ENCODE assay signal across 9 cellular contexts in genomic region chr10:70233939-70234300, GRCh38. TPM values are rescaled to one million over a fixed set of nuclear protein-coding genes. Genes with fewer than 3 reads are reported as not detected.
DNase-seq lines count a peak whose midpoint lies in the region; ATAC-seq, FAIRE-seq and TF ChIP-seq lines count a peak whose summit lies in the region.
"Had no signal": no experiment of that assay in that cellular context is flagged by ENCODE, and none has a peak within 500 bp of the region (broad histone marks: within the 10 kb centered on the region; RNA-seq: fewer than 3 reads in every experiment).

No MANE protein-coding gene starts in this region.

- H3K36me3 ChIP-seq in keratinocyte (ENCODE audit: control insufficient read depth in 2 of 2, extremely low read depth in 1 of 2, insufficient read depth in 2 of 2, low read length in 2 of 2): peaks cover 0 to 4% of the 10 kb centered on the region in 2 experiments

- no peak for FAIRE-seq in keratinocyte (lab: Jason Lieb, UNC)

- H3K27me3 Mint-ChIP-seq in activated CD4-positive, alpha-beta T cell treated with anti-CD3 and anti-CD28 coated beads, Interleukin-2, amount 10 ng/mL, durations not matched to agents 7 days and 5 days: no peaks in the 10 kb centered on the region

- H3K4me1 Mint-ChIP-seq in activated CD4-positive, alpha-beta T cell treated with anti-CD3 and anti-CD28 coated beads, Interleukin-2, amount 10 ng/mL, durations not matched to agents 7 days and 5 days: peaks cover 40% of the 10 kb centered on the region

- peaks cover 7% of the 10 kb centered on the region for H3K4me1 ChIP-seq in keratinocyte (ENCODE audit: control insufficient read depth, extremely low read depth, insufficient read depth, low read length)

- dilution Hi-C loops in keratinocyte (cut with MboI; ENCODE audit: extremely low pct_ligation_motif_present, low sequenced_read_pairs): no loop called here

- H3K9ac ChIP-seq in keratinocyte (ENCODE audit: control insufficient read depth, extremely low read depth, insufficient read depth, low read length): peak overlapping the region; percentile 93

- H4K20me1 ChIP-seq in keratinocyte (ENCODE audit: control insufficient read depth, extremely low read depth, insufficient read depth, low read length): peaks cover 4% of the 10 kb centered on the region

- no peak for DNase-seq in activated CD4-positive, alpha-beta T cell treated with anti-CD3 and anti-CD28 coated beads, Interleukin-2, amount 10 ng/mL, durations not matched to agents 7 days and 5 days
- no peak for DNase-seq in activated CD4-positive, alpha-beta T cell treated with anti-CD3 and anti-CD28 coated beads for 1 hour
- no peak for DNase-seq in activated naive CD4-positive, alpha-beta T cell treated with anti-CD3 and anti-CD28 coated beads, Interleukin-2, amount 50 U/mL, for 72 hours (ENCODE audit: low spot score in 2 of 2)
- no peak for DNase-seq in keratinocyte (ENCODE audit: low read depth, low spot score)
- DNase-seq in stimulated activated CD4-positive, alpha-beta T cell treated with anti-CD3 and anti-CD28 coated beads, Interleukin-12 subunit alpha, Interleukin-12 subunit beta, amount 100 ng/mL, for 4 hours: no peak
- DNase-seq in SW 1271 (lab: John Stamatoyannopoulos, UW): no peak

- no peaks in the 10 kb centered on the region for H3K9me1 ChIP-seq in keratinocyte (ENCODE audit: control insufficient read depth, extremely low read depth, insufficient read depth, low read length)

- peak overlapping the region; percentile 89 for H3K27ac Mint-ChIP-seq in activated CD4-positive, alpha-beta T cell treated with anti-CD3 and anti-CD28 coated beads, Interleukin-2, amount 10 ng/mL, durations not matched to agents 7 days and 5 days
- H3K27ac Mint-ChIP-seq in activated naive CD4-positive, alpha-beta T cell treated with anti-CD3 and anti-CD28 coated beads, Interleukin-2, amount 50 U/mL, for 72 hours: peak overlapping the region; percentile 91 to 94

- peak overlapping the region; percentile 91 for H3K4me2 ChIP-seq in keratinocyte (ENCODE audit: control insufficient read depth, extremely low read depth, insufficient read depth, low read depth, low read length)

- CTCF ChIA-PET in activated CD4-positive, alpha-beta T cell treated with anti-CD3 and anti-CD28 coated beads, Interleukin-2, amount 10 ng/mL, durations not matched to agents 7 days and 5 days (lab: Charles Lee): interaction anchor here (0.9 to 3.1 kb wide), 5 partner anchors 12 to 130 kb away, joined by 3 to 23 read pairs (median 7); no protein-coding TSS in a partner anchor

- H2AFZ ChIP-seq in keratinocyte (ENCODE audit: control insufficient read depth, low read length): peak overlapping the region; percentile 99

- TF ChIP-seq CTCF in keratinocyte (optimal IDR thresholded peaks at IDR 0.05 in 1 of 3, IDR thresholded peaks at IDR 0.05 in 1 of 3, conservative IDR thresholded peaks at IDR 0.05 in 1 of 3; ENCODE audit: extremely low read depth in 1 of 3, insufficient read depth in 2 of 3, low read length in 3 of 3): no peak

- H3K36me3 Mint-ChIP-seq in activated CD4-positive, alpha-beta T cell treated with anti-CD3 and anti-CD28 coated beads, Interleukin-2, amount 10 ng/mL, durations not matched to agents 7 days and 5 days (ENCODE audit: low read depth): peaks cover 11% of the 10 kb centered on the region
- H3K36me3 Mint-ChIP-seq in activated naive CD4-positive, alpha-beta T cell treated with anti-CD3 and anti-CD28 coated beads, Interleukin-2, amount 50 U/mL, for 72 hours: peaks cover 11 to 23% of the 10 kb centered on the region in 2 donors

- peak overlapping the region; percentile 85 to 97 (median 86) for H3K4me3 ChIP-seq in keratinocyte (ENCODE audit: control insufficient read depth in 2 of 3, extremely low read depth in 1 of 3, insufficient read depth in 2 of 3, low read depth in 1 of 3, low read length in 3 of 3)

- peak overlapping the region; percentile 89 for H3K27ac ChIP-seq in keratinocyte (ENCODE audit: control insufficient read depth, insufficient read depth, low read length)
- peak overlapping the region; percentile 72 for H3K27ac ChIP-seq in temporal lobe (ENCODE audit: low read depth, low read length)

- H3K4me3 Mint-ChIP-seq in activated CD4-positive, alpha-beta T cell treated with anti-CD3 and anti-CD28 coated beads, Interleukin-2, amount 10 ng/mL, durations not matched to agents 7 days and 5 days: peak overlapping the region; percentile 75

- no peaks in the 10 kb centered on the region for H3K27me3 ChIP-seq in keratinocyte (ENCODE audit: control insufficient read depth, extremely low read depth, insufficient read depth, low read length)

- H3K9me3 ChIP-seq in keratinocyte (ENCODE audit: control insufficient read depth, low read depth, low read length): no peaks in the 10 kb centered on the region

- POLR2A ChIA-PET in activated CD4-positive, alpha-beta T cell treated with anti-CD3 and anti-CD28 coated beads, Interleukin-2, amount 10 ng/mL, durations not matched to agents 7 days and 5 days (lab: Charles Lee): interaction anchor here (0.6 kb wide), 1 partner anchor 130 kb away, joined by 3 read pairs; no protein-coding TSS in a partner anchor

- ATAC-seq in activated naive CD4-positive, alpha-beta T cell treated with anti-CD3 and anti-CD28 coated beads, Interleukin-2, amount 50 U/mL, for 72 hours: no peak
- no peak for ATAC-seq in GM18907 (IDR thresholded peaks at IDR 0.05; ENCODE audit: unreplicated experiment)

- peaks cover 41% of the 10 kb centered on the region for H3K79me2 ChIP-seq in keratinocyte (ENCODE audit: control insufficient read depth, insufficient read depth, low read length)

- no peaks in the 10 kb centered on the region for H3K9me3 Mint-ChIP-seq in activated CD4-positive, alpha-beta T cell treated with anti-CD3 and anti-CD28 coated beads, Interleukin-2, amount 10 ng/mL, durations not matched to agents 7 days and 5 days
- H3K9me3 Mint-ChIP-seq in activated naive CD4-positive, alpha-beta T cell treated with anti-CD3 and anti-CD28 coated beads, Interleukin-2, amount 50 U/mL, for 72 hours: no peaks in the 10 kb centered on the region

RNA-seq across cellular contexts. Expression of gene PPA1, which starts 0.7 kb away (rescaled TPM):
- total RNA-seq in activated CD4-positive, alpha-beta T cell treated with anti-CD3 and anti-CD28 coated beads, Interleukin-2, amount 10 ng/mL, durations not matched to agents 7 days and 5 days: 100 to 1,000 TPM; 124 to 132 TPM
- 100 to 1,000 TPM; 233 to 258 TPM for total RNA-seq in activated naive CD4-positive, alpha-beta T cell treated with anti-CD3 and anti-CD28 coated beads, Interleukin-2, amount 50 U/mL, for 72 hours
- polyA plus RNA-seq in keratinocyte: 201 to 324 TPM (median 203 TPM) in 3 replicates
- polyA plus RNA-seq in keratinocyte (2011; ENCODE audit: low read depth): 92.1 TPM
- 200 and 321 TPM in 2 replicates for polyA plus RNA-seq in keratinocyte (2011; cell fraction: cytosol; rRNA removed)
- 110 and 188 TPM in 2 replicates for polyA plus RNA-seq in keratinocyte (2011; cell fraction: nucleus; rRNA removed)
- 181 and 204 TPM in 2 replicates for polyA plus RNA-seq in keratinocyte (2012; ENCODE audit: low replicate concordance)
- 24.9 to 201 TPM (median 79.6 TPM) in 3 replicates for polyA minus RNA-seq in keratinocyte
- polyA minus RNA-seq in keratinocyte (2011; cell fraction: cytosol; rRNA and poly(A)+ RNA removed): 138 TPM
- polyA minus RNA-seq in keratinocyte (2011; cell fraction: nucleus; rRNA and poly(A)+ RNA removed): 30.4 and 56.4 TPM in 2 replicates
- total RNA-seq in temporal lobe: 213 TPM

RNA-seq across cellular contexts. Expression of gene NPFFR1, which starts 49.9 kb away (rescaled TPM):
- not detected for total RNA-seq in activated CD4-positive, alpha-beta T cell treated with anti-CD3 and anti-CD28 coated beads, Interleukin-2, amount 10 ng/mL, durations not matched to agents 7 days and 5 days
- not detected for total RNA-seq in activated naive CD4-positive, alpha-beta T cell treated with anti-CD3 and anti-CD28 coated beads, Interleukin-2, amount 50 U/mL, for 72 hours
- polyA plus RNA-seq in keratinocyte: not detected in 3 replicates
- polyA plus RNA-seq in keratinocyte (2011; ENCODE audit: low read depth): not detected
- polyA plus RNA-seq in keratinocyte (2011; cell fraction: cytosol; rRNA removed): not detected in 2 replicates
- polyA plus RNA-seq in keratinocyte (2011; cell fraction: nucleus; rRNA removed): 0.01 and 0.03 TPM in 2 replicates
- polyA plus RNA-seq in keratinocyte (2012; ENCODE audit: low replicate concordance): 0.01 TPM in 1 of 2 replicates, not detected in the other
- not detected in 3 replicates for polyA minus RNA-seq in keratinocyte
- polyA minus RNA-seq in keratinocyte (2011; cell fraction: cytosol; rRNA and poly(A)+ RNA removed): not detected
- 0.08 TPM in 1 of 2 replicates, not detected in the other for polyA minus RNA-seq in keratinocyte (2011; cell fraction: nucleus; rRNA and poly(A)+ RNA removed)
- total RNA-seq in temporal lobe: 1.5 TPM
- total RNA-seq: NCI-H460 had no signal
